13 cellular contexts compared by ENCODE assay signal in the genomic region with DNA sequence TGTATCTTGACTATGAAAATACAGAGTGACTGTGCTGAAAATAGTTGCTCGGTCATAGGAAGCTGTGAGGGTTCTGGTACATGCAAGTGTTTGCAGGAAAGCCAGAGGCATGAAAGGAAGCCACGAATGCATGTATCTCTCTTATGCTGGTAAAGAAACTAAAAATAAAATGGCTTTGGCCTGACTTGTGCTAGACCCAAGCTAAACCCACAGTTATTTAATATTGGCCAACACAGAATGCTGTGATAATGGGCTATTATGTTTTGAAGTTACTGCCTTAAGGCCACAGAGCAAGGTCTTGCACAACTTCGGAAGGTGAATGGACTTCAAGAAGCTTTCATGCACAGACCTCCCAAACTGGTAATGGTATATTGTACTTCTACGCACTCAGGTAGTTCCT.
"Had no signal": no experiment of that assay in that cellular context is flagged by ENCODE, and none has a peak within 500 bp of the region (broad histone marks: within the 10 kb centered on the region; RNA-seq: fewer than 3 reads in every experiment).

No MANE protein-coding gene starts in this region.

- H3K4me3 ChIP-seq: ascending aorta, lower lobe of right lung, spleen, upper lobe of left lung had no signal

- ATAC-seq: activated CD4-positive, alpha-beta T cell treated with anti-CD3 and anti-CD28 coated beads for 36 hours; activated CD8-positive, alpha-beta T cell treated with anti-CD3 and anti-CD28 coated beads for 36 hours; lower lobe of right lung; naive thymus-derived CD8-positive, alpha-beta T cell; right cardiac atrium; stimulated activated memory B cell treated with anti-CD40 and anti-IgM and Interleukin-4, amounts not matched to agents 10 μg/mL and 1 μg/mL and 100 μg/mL, for 72 hours had no signal

- DNase-seq: activated CD4-positive, alpha-beta T cell treated with anti-CD3 and anti-CD28 coated beads for 36 hours; activated CD8-positive, alpha-beta memory T cell treated with anti-CD3 and anti-CD28 coated beads, Interleukin-2, amount 50 U/mL, for 4 hours; activated CD8-positive, alpha-beta T cell treated with anti-CD3 and anti-CD28 coated beads for 36 hours; effector memory CD4-positive, alpha-beta T cell; immature natural killer cell; lower lobe of right lung; naive thymus-derived CD8-positive, alpha-beta T cell; right cardiac atrium; spleen; stimulated activated CD4-positive, alpha-beta T cell treated with anti-CD3 and anti-CD28 coated beads, Interleukin-1b, Interleukin-23, amount 100 ng/mL, for 48 hours; upper lobe of left lung had no signal
